Comparison of ENCODE assay signal across 15 cellular contexts in the genomic region with DNA sequence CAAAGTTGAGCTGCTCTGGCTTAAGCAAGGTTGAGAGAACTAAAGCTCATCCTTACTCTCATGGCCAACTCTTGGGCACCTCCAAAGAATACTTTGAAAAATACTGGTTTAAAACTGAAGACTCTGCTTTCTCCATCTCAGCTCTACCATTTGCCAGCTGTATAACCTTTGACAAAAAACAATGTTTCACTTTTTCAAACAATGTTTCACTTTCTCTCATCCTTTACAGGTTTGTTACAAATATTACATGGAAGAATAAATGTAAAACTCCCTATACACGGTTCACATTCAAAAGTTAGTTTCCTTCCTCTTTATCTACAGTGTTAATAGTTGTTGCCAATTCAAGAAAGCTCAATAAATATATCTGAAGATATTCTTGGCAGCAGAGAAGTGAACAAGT. TPM values are rescaled to one million over a fixed set of nuclear protein-coding genes. Genes with fewer than 3 reads are reported as not detected.
DNase-seq lines count a peak whose midpoint lies in the region; ATAC-seq and TF ChIP-seq lines count a peak whose summit lies in the region.
"Had no signal": no experiment of that assay in that cellular context is flagged by ENCODE, and none has a peak within 500 bp of the region (broad histone marks: within the 10 kb centered on the region; RNA-seq: fewer than 3 reads in every experiment).

No MANE protein-coding gene starts in this region.

- intact Hi-C loops in activated CD4-positive, alpha-beta memory T cell treated with anti-CD3 and anti-CD28 coated beads for 36 hours (cut with micrococcal nuclease), result no loop called here
- intact Hi-C loops in natural killer cell (cut with micrococcal nuclease), result no loop called here

- peak overlapping the region; percentile 31 for H3K27ac Mint-ChIP-seq in activated CD4-positive, alpha-beta memory T cell treated with anti-CD3 and anti-CD28 coated beads for 36 hours
- H3K27ac Mint-ChIP-seq in activated CD4-positive, alpha-beta memory T cell treated with anti-CD3 and anti-CD28 coated beads, Interleukin-2, amount 10 ng/mL, durations not matched to agents 7 days and 5 days, result no peak overlapping the region
- H3K27ac Mint-ChIP-seq in natural killer cell treated with Interleukin-12 subunit alpha and Interleukin-12 subunit beta and Interleukin-15 and Interleukin-18, amount 100 ng/mL, for 72 hours, result peak overlapping the region; percentile 63 to 66
- H3K27ac Mint-ChIP-seq in natural killer cell, result no peak overlapping the region
- H3K27ac Mint-ChIP-seq in stimulated activated naive B cell treated with anti-CD40 and anti-IgM and Interleukin-4, amounts not matched to agents 10 μg/mL and 1 μg/mL and 100 μg/mL, for 72 hours, result peak overlapping the region; percentile 47
- H3K27ac Mint-ChIP-seq: HFFc6 had no signal

- H3K27ac ChIP-seq in Karpas-422 (ENCODE audit: low read length), result no peak overlapping the region
- H3K27ac ChIP-seq: C4-2B had no signal

- peaks cover 9% of the 10 kb centered on the region for H3K4me1 ChIP-seq in Karpas-422 (ENCODE audit: low read length)
- H3K4me1 ChIP-seq: BE2C had no signal

- TF ChIP-seq CTCF in natural killer cell (IDR thresholded peaks at IDR 0.05), result no peak

- peaks cover 31% of the 10 kb centered on the region for H3K4me1 Mint-ChIP-seq in activated CD4-positive, alpha-beta memory T cell treated with anti-CD3 and anti-CD28 coated beads for 36 hours (ENCODE audit: low read depth)
- peaks cover 26% of the 10 kb centered on the region for H3K4me1 Mint-ChIP-seq in activated CD4-positive, alpha-beta memory T cell treated with anti-CD3 and anti-CD28 coated beads, Interleukin-2, amount 10 ng/mL, durations not matched to agents 7 days and 5 days
- peaks cover 39 to 40% of the 10 kb centered on the region in 2 donors for H3K4me1 Mint-ChIP-seq in natural killer cell treated with Interleukin-12 subunit alpha and Interleukin-12 subunit beta and Interleukin-15 and Interleukin-18, amount 100 ng/mL, for 72 hours (ENCODE audit: low read depth in 2 of 2)
- H3K4me1 Mint-ChIP-seq in natural killer cell, result peaks cover 31 to 45% of the 10 kb centered on the region in 2 donors
- H3K4me1 Mint-ChIP-seq in stimulated activated naive B cell treated with anti-CD40 and anti-IgM and Interleukin-4, amounts not matched to agents 10 μg/mL and 1 μg/mL and 100 μg/mL, for 72 hours, result peaks cover 17 to 41% of the 10 kb centered on the region in 2 donors

- peaks cover 8% of the 10 kb centered on the region; the same call in 1 of the 2 replicates for H3K36me3 ChIP-seq in Karpas-422 (ENCODE audit: insufficient read depth, low read length)
- H3K36me3 ChIP-seq: BE2C had no signal

- peaks cover 7% of the 10 kb centered on the region for H3K36me3 Mint-ChIP-seq in activated CD4-positive, alpha-beta memory T cell treated with anti-CD3 and anti-CD28 coated beads for 36 hours
- H3K36me3 Mint-ChIP-seq in activated CD4-positive, alpha-beta memory T cell treated with anti-CD3 and anti-CD28 coated beads, Interleukin-2, amount 10 ng/mL, durations not matched to agents 7 days and 5 days (ENCODE audit: low read depth), result peaks cover 19% of the 10 kb centered on the region
- H3K36me3 Mint-ChIP-seq in natural killer cell treated with Interleukin-12 subunit alpha and Interleukin-12 subunit beta and Interleukin-15 and Interleukin-18, amount 100 ng/mL, for 72 hours, result no peaks in the 10 kb centered on the region
- no peaks in the 10 kb centered on the region for H3K36me3 Mint-ChIP-seq in natural killer cell
- H3K36me3 Mint-ChIP-seq in stimulated activated naive B cell treated with anti-CD40 and anti-IgM and Interleukin-4, amounts not matched to agents 10 μg/mL and 1 μg/mL and 100 μg/mL, for 72 hours, result peaks cover 12 to 17% of the 10 kb centered on the region in 2 donors

- 0 out of 2 replicates have a peak, but pooled peaks cover 5% of the 10 kb centered on the region for H3K9me3 ChIP-seq in Karpas-422 (ENCODE audit: low read length)
- H3K9me3 ChIP-seq: BE2C had no signal

- ATAC-seq in natural killer cell treated with Interleukin-12 subunit alpha and Interleukin-12 subunit beta and Interleukin-15 and Interleukin-18, amount 100 ng/mL, for 72 hours, result peak in 1 of 2 donors; percentile 53
- ATAC-seq in natural killer cell (no peak), HG02970 (IDR thresholded peaks at IDR 0.05; ENCODE audit: low FRiP score, unreplicated experiment) (no peak)
- peak; percentile 38 to 67 for ATAC-seq in stimulated activated naive B cell treated with anti-CD40 and anti-IgM and Interleukin-4, amounts not matched to agents 10 μg/mL and 1 μg/mL and 100 μg/mL, for 72 hours (replicated peaks)

- no peak overlapping the region for H3K4me3 Mint-ChIP-seq in activated CD4-positive, alpha-beta memory T cell treated with anti-CD3 and anti-CD28 coated beads for 36 hours
- H3K4me3 Mint-ChIP-seq in activated CD4-positive, alpha-beta memory T cell treated with anti-CD3 and anti-CD28 coated beads, Interleukin-2, amount 10 ng/mL, durations not matched to agents 7 days and 5 days, result no peak overlapping the region
- peak overlapping the region; percentile 39 for H3K4me3 Mint-ChIP-seq in natural killer cell treated with Interleukin-12 subunit alpha and Interleukin-12 subunit beta and Interleukin-15 and Interleukin-18, amount 100 ng/mL, for 72 hours
- no peak overlapping the region for H3K4me3 Mint-ChIP-seq in natural killer cell
- no peak overlapping the region for H3K4me3 Mint-ChIP-seq in stimulated activated naive B cell treated with anti-CD40 and anti-IgM and Interleukin-4, amounts not matched to agents 10 μg/mL and 1 μg/mL and 100 μg/mL, for 72 hours
- H3K4me3 Mint-ChIP-seq: CD4-positive, alpha-beta memory T cell; HFFc6 had no signal

- DNase-seq in activated CD4-positive, alpha-beta memory T cell treated with anti-CD3 and anti-CD28 coated beads for 36 hours, result no peak
- no peak for DNase-seq in activated CD4-positive, alpha-beta memory T cell treated with anti-CD3 and anti-CD28 coated beads, Interleukin-2, amount 10 ng/mL, durations not matched to agents 7 days and 5 days
- DNase-seq in natural killer cell treated with Interleukin-12 subunit alpha and Interleukin-12 subunit beta and Interleukin-15 and Interleukin-18, amount 100 ng/mL, for 72 hours (ENCODE audit: low spot score), result no peak
- DNase-seq in natural killer cell (no peak), Karpas-422 (no peak)
- DNase-seq in stimulated activated naive B cell treated with anti-CD40 and anti-IgM and Interleukin-4, amounts not matched to agents 10 μg/mL and 1 μg/mL and 100 μg/mL, for 72 hours, result no peak
- DNase-seq: BE2C; CD4-positive, alpha-beta memory T cell; DMS153; DMS79 treated with DMSO at 0.1 percent for 48 hours; GDM1; HCEC 1CT; HFFc6 had no signal

- no peak overlapping the region for H2AFZ ChIP-seq in Karpas-422 (ENCODE audit: low read length)

- POLR2A ChIA-PET in activated CD4-positive, alpha-beta memory T cell treated with anti-CD3 and anti-CD28 coated beads for 36 hours (lab: Charles Lee), result interaction anchor here (1.6 kb wide), 1 partner anchor 14 kb away, joined by 6 read pairs; no protein-coding TSS in a partner anchor
- POLR2A ChIA-PET in activated CD4-positive, alpha-beta memory T cell treated with anti-CD3 and anti-CD28 coated beads, Interleukin-2, amount 10 ng/mL, durations not matched to agents 7 days and 5 days (lab: Charles Lee), result no interaction called here

- 0 out of 2 replicates have a peak overlapping the region, but pooled peaks have one; percentile 25 for H3K4me3 ChIP-seq in Karpas-422 (ENCODE audit: low read length)

- no peaks in the 10 kb centered on the region for H3K9me2 ChIP-seq in Karpas-422 (replicated peaks; ENCODE audit: insufficient read depth, low read length)

- H4K20me1 ChIP-seq in Karpas-422 (ENCODE audit: insufficient read depth, low read depth, low read length), result 0 out of 2 replicates have a peak, but pooled peaks cover 4% of the 10 kb centered on the region

- no peak overlapping the region for H3K4me2 ChIP-seq in Karpas-422 (ENCODE audit: low read depth, low read length, poor library complexity, severe bottlenecking)

- CTCF ChIA-PET in activated CD4-positive, alpha-beta memory T cell treated with anti-CD3 and anti-CD28 coated beads for 36 hours (lab: Charles Lee), result interaction anchor here (1.1 kb wide), 1 partner anchor 19 kb away, joined by 3 read pairs; a partner anchor contains a TSS
- CTCF ChIA-PET in activated CD4-positive, alpha-beta memory T cell treated with anti-CD3 and anti-CD28 coated beads, Interleukin-2, amount 10 ng/mL, durations not matched to agents 7 days and 5 days (lab: Charles Lee), result interaction anchor here (0.7 to 1.0 kb wide), 2 partner anchors 45 to 267 kb away, joined by 3 read pairs; no protein-coding TSS in a partner anchor

- no peaks in the 10 kb centered on the region for H3K9me3 Mint-ChIP-seq in activated CD4-positive, alpha-beta memory T cell treated with anti-CD3 and anti-CD28 coated beads for 36 hours
- no peaks in the 10 kb centered on the region for H3K9me3 Mint-ChIP-seq in activated CD4-positive, alpha-beta memory T cell treated with anti-CD3 and anti-CD28 coated beads, Interleukin-2, amount 10 ng/mL, durations not matched to agents 7 days and 5 days
- H3K9me3 Mint-ChIP-seq in natural killer cell treated with Interleukin-12 subunit alpha and Interleukin-12 subunit beta and Interleukin-15 and Interleukin-18, amount 100 ng/mL, for 72 hours, result no peaks in the 10 kb centered on the region
- no peaks in the 10 kb centered on the region for H3K9me3 Mint-ChIP-seq in natural killer cell
- peaks cover 0 to 2% of the 10 kb centered on the region in 2 donors for H3K9me3 Mint-ChIP-seq in stimulated activated naive B cell treated with anti-CD40 and anti-IgM and Interleukin-4, amounts not matched to agents 10 μg/mL and 1 μg/mL and 100 μg/mL, for 72 hours
- H3K9me3 Mint-ChIP-seq: HFFc6 had no signal

- H3K79me2 ChIP-seq in Karpas-422 (ENCODE audit: low read length), result peaks cover 86% of the 10 kb centered on the region

- no peak overlapping the region for H3K9ac ChIP-seq in Karpas-422 (ENCODE audit: low read length)

- no peaks in the 10 kb centered on the region for H3K27me3 ChIP-seq in Karpas-422 (ENCODE audit: low read length)
- H3K27me3 ChIP-seq: BE2C had no signal

- H3K27me3 Mint-ChIP-seq in activated CD4-positive, alpha-beta memory T cell treated with anti-CD3 and anti-CD28 coated beads for 36 hours, result no peaks in the 10 kb centered on the region
- H3K27me3 Mint-ChIP-seq in activated CD4-positive, alpha-beta memory T cell treated with anti-CD3 and anti-CD28 coated beads, Interleukin-2, amount 10 ng/mL, durations not matched to agents 7 days and 5 days, result no peaks in the 10 kb centered on the region
- H3K27me3 Mint-ChIP-seq in natural killer cell treated with Interleukin-12 subunit alpha and Interleukin-12 subunit beta and Interleukin-15 and Interleukin-18, amount 100 ng/mL, for 72 hours, result no peaks in the 10 kb centered on the region
- H3K27me3 Mint-ChIP-seq in natural killer cell (ENCODE audit: low read depth in 2 of 2), result no peaks in the 10 kb centered on the region
- no peaks in the 10 kb centered on the region for H3K27me3 Mint-ChIP-seq in stimulated activated naive B cell treated with anti-CD40 and anti-IgM and Interleukin-4, amounts not matched to agents 10 μg/mL and 1 μg/mL and 100 μg/mL, for 72 hours
- H3K27me3 Mint-ChIP-seq: CD4-positive, alpha-beta memory T cell had no signal

RNA-seq across cellular contexts. Expression of a gene that starts 19.2 kb away (rescaled TPM):
- 10 to 100 TPM; 22.5 to 24.1 TPM for total RNA-seq in activated CD4-positive, alpha-beta memory T cell treated with anti-CD3 and anti-CD28 coated beads for 36 hours
- total RNA-seq in activated CD4-positive, alpha-beta memory T cell treated with anti-CD3 and anti-CD28 coated beads, Interleukin-2, amount 10 ng/mL, durations not matched to agents 7 days and 5 days, result 10 to 100 TPM; 34.6 to 35.5 TPM
- 10 to 100 TPM; 50.7 to 72.4 TPM for total RNA-seq in natural killer cell treated with Interleukin-12 subunit alpha and Interleukin-12 subunit beta and Interleukin-15 and Interleukin-18, amount 100 ng/mL, for 72 hours
- 10 to 100 TPM; 41.3 to 52.7 (median 46.2) TPM for total RNA-seq in natural killer cell
- 26.2 and 30.3 TPM in 2 replicates for total RNA-seq in Karpas-422 (2014; rRNA removed; shearing (Covaris generic); ENCODE audit: low replicate concordance)

RNA-seq across cellular contexts. Expression of a gene that starts 42.4 kb away (rescaled TPM):
- total RNA-seq in activated CD4-positive, alpha-beta memory T cell treated with anti-CD3 and anti-CD28 coated beads for 36 hours, result 1 to 10 TPM; 3.1 TPM
- total RNA-seq in activated CD4-positive, alpha-beta memory T cell treated with anti-CD3 and anti-CD28 coated beads, Interleukin-2, amount 10 ng/mL, durations not matched to agents 7 days and 5 days, result 1 to 10 TPM; 5.6 to 7.3 TPM
- 1 to 10 TPM; 6.2 to 6.4 TPM for total RNA-seq in natural killer cell treated with Interleukin-12 subunit alpha and Interleukin-12 subunit beta and Interleukin-15 and Interleukin-18, amount 100 ng/mL, for 72 hours
- 10 to 100 TPM in 2 of 3 donors, 1 to 10 TPM in 1; 9.9 to 16.8 (median 12.7) TPM for total RNA-seq in natural killer cell
- 3.8 and 4.0 TPM in 2 replicates for total RNA-seq in Karpas-422 (2014; rRNA removed; shearing (Covaris generic); ENCODE audit: low replicate concordance)

RNA-seq across cellular contexts. Expression of a gene that starts 42.7 kb away (rescaled TPM):
- 10 to 100 TPM; 49.9 to 51.0 TPM for total RNA-seq in activated CD4-positive, alpha-beta memory T cell treated with anti-CD3 and anti-CD28 coated beads for 36 hours
- total RNA-seq in activated CD4-positive, alpha-beta memory T cell treated with anti-CD3 and anti-CD28 coated beads, Interleukin-2, amount 10 ng/mL, durations not matched to agents 7 days and 5 days, result 10 to 100 TPM; 70.4 to 72.1 TPM
- 10 to 100 TPM; 93.9 to 96.6 TPM for total RNA-seq in natural killer cell treated with Interleukin-12 subunit alpha and Interleukin-12 subunit beta and Interleukin-15 and Interleukin-18, amount 100 ng/mL, for 72 hours
- total RNA-seq in natural killer cell, result 100 to 1,000 TPM; 125 to 137 (median 132) TPM
- 77.4 and 79.2 TPM in 2 replicates for total RNA-seq in Karpas-422 (2014; rRNA removed; shearing (Covaris generic); ENCODE audit: low replicate concordance)

Comparison
In these comparisons a context has a peak if more than half of its experiments do, and no peak if none do; other contexts are left out.
1. H3K27ac Mint-ChIP-seq: peak in activated CD4-positive, alpha-beta memory T cell treated with anti-CD3 and anti-CD28 coated beads for 36 hours (single experiment), natural killer cell treated with Interleukin-12 subunit alpha and Interleukin-12 subunit beta and Interleukin-15 and Interleukin-18, amount 100 ng/mL, for 72 hours (2 of 2) and stimulated activated naive B cell treated with anti-CD40 and anti-IgM and Interleukin-4, amounts not matched to agents 10 μg/mL and 1 μg/mL and 100 μg/mL, for 72 hours (single experiment); none in activated CD4-positive, alpha-beta memory T cell treated with anti-CD3 and anti-CD28 coated beads, Interleukin-2, amount 10 ng/mL, durations not matched to agents 7 days and 5 days (single experiment) and natural killer cell (0 of 2).
2. ATAC-seq: peak in stimulated activated naive B cell treated with anti-CD40 and anti-IgM and Interleukin-4, amounts not matched to agents 10 μg/mL and 1 μg/mL and 100 μg/mL, for 72 hours (2 of 2); none in natural killer cell (0 of 3) and HG02970 (single experiment).